8 cellular contexts compared by ENCODE assay signal in the genomic region with DNA sequence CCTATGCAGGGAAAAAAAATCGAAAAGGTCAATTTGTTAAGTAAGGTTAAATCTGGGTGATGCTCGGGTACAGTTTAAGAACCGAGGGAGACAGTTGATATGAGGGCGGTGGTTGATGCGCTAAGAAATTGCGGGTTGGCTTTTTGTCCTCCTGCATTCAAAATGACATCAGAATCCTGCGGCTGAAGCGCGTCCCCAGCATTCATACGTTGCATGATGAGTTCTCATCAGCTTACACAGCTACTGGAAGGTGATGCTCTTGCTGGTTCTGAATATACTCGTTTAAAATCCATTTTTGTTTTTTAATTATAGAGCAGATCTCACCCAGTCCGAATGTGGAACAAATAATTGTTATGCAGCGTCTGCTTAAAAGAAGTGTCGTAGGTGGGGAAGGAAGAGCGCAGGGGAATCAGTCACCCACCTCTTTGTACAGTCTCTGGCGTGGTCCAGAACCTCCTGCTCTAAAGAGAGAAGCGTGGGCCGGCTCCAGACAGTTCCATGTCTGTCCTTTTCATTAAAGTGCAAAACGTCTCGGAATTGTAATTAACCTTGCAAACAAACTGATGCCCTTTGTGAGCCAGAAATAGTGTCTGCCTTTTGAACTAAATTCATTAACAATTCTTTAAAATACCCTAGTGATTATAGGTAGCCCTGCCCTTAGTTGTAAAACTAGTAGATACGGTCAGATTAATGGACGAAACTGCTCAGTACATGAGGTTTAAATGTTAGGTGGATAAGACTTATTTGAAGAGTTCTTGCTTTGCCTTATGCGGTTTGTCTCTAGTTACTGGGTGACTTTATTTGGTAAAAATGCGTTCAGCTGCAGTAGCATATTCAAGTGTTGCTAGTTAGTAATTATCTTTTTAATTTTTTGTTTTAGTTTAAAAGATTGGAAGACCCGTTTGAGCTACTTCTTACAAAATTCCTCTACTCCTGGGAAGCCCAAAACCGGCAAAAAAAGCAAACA. TPM values are rescaled to one million over a fixed set of nuclear protein-coding genes. Genes with fewer than 3 reads are reported as not detected.
DNase-seq lines count a peak whose midpoint lies in the region; TF ChIP-seq lines count a peak whose summit lies in the region.

No MANE protein-coding gene starts in this region.

- intact Hi-C loops in dorsolateral prefrontal cortex (cut with DNase I) = loop anchor here (2.0 to 10.0 kb wide), 3 partner anchors 311 to 335 kb away; partner anchors contain the start of gene CDC73 (in 1 of the 2)

- no peaks in the 10 kb centered on the region for H3K27me3 ChIP-seq in dorsolateral prefrontal cortex

- no peak for TF ChIP-seq CTCF in dorsolateral prefrontal cortex (IDR thresholded peaks at IDR 0.05 in 54 of 56, conservative IDR thresholded peaks at IDR 0.05 in 2 of 56; ENCODE audit: low read depth in 1 of 56, partially characterized antibody in 56 of 56)

- peak overlapping the region; percentile 64 to 96 (median 81) for H3K4me3 ChIP-seq in dorsolateral prefrontal cortex

- H3K27ac ChIP-seq in dorsolateral prefrontal cortex = peak overlapping the region; percentile 17 to 98 (median 92)

- DNase-seq in NCI-H2029 (lab: John Stamatoyannopoulos, UW) (peak; percentile 7), NCI-H2029 treated with DMSO at 0.1 percent for 48 hours (lab: John Stamatoyannopoulos, UW) (no peak), NCI-H1930 (lab: John Stamatoyannopoulos, UW) (peak; percentile 36 to 56), dorsolateral prefrontal cortex (peak in 8 of 10 donors; percentile 25 to 75 (median 60)), lung microvascular endothelial cell (ENCODE audit: low read depth in 2 of 2) (peak; percentile 67 to 75), HK-2 (ENCODE audit: unreplicated experiment) (no peak)
- peak; percentile 18 to 33 for DNase-seq in activated CD4-positive, alpha-beta T cell treated with anti-CD3 and anti-CD28 coated beads for 24 hours (ENCODE audit: low read depth in 2 of 2)
- peak; percentile 61 for DNase-seq in stimulated activated CD8-positive, alpha-beta memory T cell treated with anti-CD3 and anti-CD28 coated beads, Interleukin-4, amount 100 ng/mL, for 48 hours

RNA-seq across cellular contexts. Expression of gene RGS2, which starts 0.7 kb away (rescaled TPM):
- total RNA-seq in dorsolateral prefrontal cortex (100 to 1,000 TPM in 1 of 120 experiments, 10 to 100 TPM in 119; 11.3 to 144 (median 30.8) TPM), lung microvascular endothelial cell (3.9 and 9.5 TPM in 2 replicates)

Comparison
In these comparisons a context has a peak if more than half of its experiments do, and no peak if none do; other contexts are left out.
1. DNase-seq: peak in NCI-H2029 (single experiment), NCI-H1930 (2 of 2), activated CD4-positive, alpha-beta T cell treated with anti-CD3 and anti-CD28 coated beads for 24 hours (2 of 2), dorsolateral prefrontal cortex (8 of 10), lung microvascular endothelial cell (2 of 2) and stimulated activated CD8-positive, alpha-beta memory T cell treated with anti-CD3 and anti-CD28 coated beads, Interleukin-4, amount 100 ng/mL, for 48 hours (single experiment); none in NCI-H2029 treated with DMSO at 0.1 percent for 48 hours (single experiment) and HK-2 (single experiment).